In genomic region chr1:165928075-165928731, GRCh38 we compare ENCODE assay signal across 8 cellular contexts.
DNase-seq lines count a peak whose midpoint lies in the region; ATAC-seq, FAIRE-seq and TF ChIP-seq lines count a peak whose summit lies in the region.

No MANE protein-coding gene starts in this region.

- H3K36me3 Mint-ChIP-seq in H9 (ENCODE audit: insufficient read depth in 1 of 3, low read depth in 3 of 3) (no peaks in the 10 kb centered on the region), chondrocyte (ENCODE audit: low read depth) (no peaks in the 10 kb centered on the region)

- H3K4ac ChIP-seq in H9 (ENCODE audit: low read depth, low read length), result no peak overlapping the region

- ATAC-seq in HG02623 (IDR thresholded peaks at IDR 0.05; ENCODE audit: unreplicated experiment), result no peak

- no peak overlapping the region for H3K14ac ChIP-seq in H9 (ENCODE audit: insufficient read depth, low read length)

- H3K27me3 ChIP-seq in H9 (ENCODE audit: insufficient read depth, low read length), result no peaks in the 10 kb centered on the region

- no peak overlapping the region for H2AFZ ChIP-seq in H9 (ENCODE audit: low read length)

- no peak overlapping the region for H2BK5ac ChIP-seq in H9 (ENCODE audit: insufficient read length, low read length)

- no peaks in the 10 kb centered on the region for H3K79me2 ChIP-seq in H9 (ENCODE audit: insufficient read depth, low read length)

- FAIRE-seq in TTC549 (lab: Jason Lieb, UNC), result peak; percentile 87

- no peaks in the 10 kb centered on the region for H3K9me3 Mint-ChIP-seq in H9
- no peaks in the 10 kb centered on the region for H3K9me3 Mint-ChIP-seq in chondrocyte (ENCODE audit: low read depth)

- no peaks in the 10 kb centered on the region for H3K4me1 ChIP-seq in H9 (ENCODE audit: insufficient read depth, low read length)

- no peaks in the 10 kb centered on the region for H3K23me2 ChIP-seq in H9 (ENCODE audit: insufficient read length, low read depth, low read length, poor library complexity, severe bottlenecking)

- H3K9me3 ChIP-seq in H9 (ENCODE audit: control insufficient read depth, low read depth, low read length), result no peaks in the 10 kb centered on the region

- no peak overlapping the region for H4K8ac ChIP-seq in H9 (replicated peaks; ENCODE audit: insufficient read length, low read depth, low read length)

- no peak overlapping the region for H2BK120ac ChIP-seq in H9 (ENCODE audit: low read depth, low read length, poor library complexity, severe bottlenecking)

- peaks cover 2% of the 10 kb centered on the region; the same call in 1 of the 2 replicates for H3K27me3 Mint-ChIP-seq in H9 (ENCODE audit: low read depth)
- no peaks in the 10 kb centered on the region for H3K27me3 Mint-ChIP-seq in chondrocyte (ENCODE audit: low read depth)

- H3K4me3 Mint-ChIP-seq in H9 (no peak overlapping the region), chondrocyte (ENCODE audit: unreplicated experiment) (no peak overlapping the region)

- H4K20me1 ChIP-seq in H9 (ENCODE audit: control insufficient read depth, insufficient read depth, insufficient read length), result no peaks in the 10 kb centered on the region

- no peak overlapping the region for H3K18ac ChIP-seq in H9 (ENCODE audit: insufficient read length, low read depth, low read length)

- H3K23ac ChIP-seq in H9 (ENCODE audit: insufficient read length, low read depth, low read length), result no peak overlapping the region

- H3K4me2 ChIP-seq in H9 (ENCODE audit: insufficient read depth, insufficient read length, low read length), result no peak overlapping the region

- TF ChIP-seq CTCF in H9 (conservative IDR thresholded peaks at IDR 0.05), result peak; percentile 73
- peak; percentile 80 for TF ChIP-seq CTCF in chondrocyte (IDR thresholded peaks at IDR 0.05)

- H2BK20ac ChIP-seq in H9 (ENCODE audit: low read depth, low read length, poor library complexity, severe bottlenecking), result no peak overlapping the region

- H3K4me1 Mint-ChIP-seq in H9, result peaks cover 3 to 5% of the 10 kb centered on the region in 2 experiments
- H3K4me1 Mint-ChIP-seq in chondrocyte (ENCODE audit: low read depth), result no peaks in the 10 kb centered on the region

- no peak overlapping the region for H2BK15ac ChIP-seq in H9 (ENCODE audit: low read depth, low read length)

- H3K27ac Mint-ChIP-seq in H9, result no peak overlapping the region
- no peak overlapping the region for H3K27ac Mint-ChIP-seq in chondrocyte (ENCODE audit: unreplicated experiment)

- no peak overlapping the region for H3T11ph ChIP-seq in H9 (ENCODE audit: low read length)

- no peak overlapping the region for H3K27ac ChIP-seq in H9 (ENCODE audit: insufficient read length, low read depth, low read length)

- H3K79me1 ChIP-seq in H9 (ENCODE audit: insufficient read depth, low read depth, low read length, poor library complexity, severe bottlenecking), result no peaks in the 10 kb centered on the region

- H3K56ac ChIP-seq in H9 (ENCODE audit: insufficient read length, low read depth, low read length), result no peak overlapping the region

- no peak overlapping the region for H2BK12ac ChIP-seq in H9 (ENCODE audit: insufficient read length, low read depth, low read length)

- DNase-seq in EL (peak; percentile 58), H9 (peak; percentile 31), NCI-H1930 (lab: John Stamatoyannopoulos, UW) (peak; percentile 6 to 10), chondrocyte (ENCODE audit: low spot score) (no peak), medulla oblongata (ENCODE audit: extremely low spot score) (peak; percentile 75), superior temporal gyrus (ENCODE audit: extremely low spot score) (peak; percentile 86)

- H2AK5ac ChIP-seq in H9 (ENCODE audit: insufficient read length, low read length), result no peak overlapping the region

- H4K91ac ChIP-seq in H9 (ENCODE audit: insufficient read length, low read depth, low read length), result no peak overlapping the region

- H3K9ac ChIP-seq in H9 (ENCODE audit: extremely low read depth, insufficient read length, low read length), result no peak overlapping the region

- WGBS in H9 (ENCODE audit: extremely low coverage, insufficient read length, low lambda C conversion rate), result no CpG with 5 or more reads among the region's 10 CpGs

- no peak overlapping the region for H4K5ac ChIP-seq in H9 (ENCODE audit: insufficient read length, low read depth, low read length)
